Comparison of ENCODE assay signal across 17 cellular contexts in the genomic region with DNA sequence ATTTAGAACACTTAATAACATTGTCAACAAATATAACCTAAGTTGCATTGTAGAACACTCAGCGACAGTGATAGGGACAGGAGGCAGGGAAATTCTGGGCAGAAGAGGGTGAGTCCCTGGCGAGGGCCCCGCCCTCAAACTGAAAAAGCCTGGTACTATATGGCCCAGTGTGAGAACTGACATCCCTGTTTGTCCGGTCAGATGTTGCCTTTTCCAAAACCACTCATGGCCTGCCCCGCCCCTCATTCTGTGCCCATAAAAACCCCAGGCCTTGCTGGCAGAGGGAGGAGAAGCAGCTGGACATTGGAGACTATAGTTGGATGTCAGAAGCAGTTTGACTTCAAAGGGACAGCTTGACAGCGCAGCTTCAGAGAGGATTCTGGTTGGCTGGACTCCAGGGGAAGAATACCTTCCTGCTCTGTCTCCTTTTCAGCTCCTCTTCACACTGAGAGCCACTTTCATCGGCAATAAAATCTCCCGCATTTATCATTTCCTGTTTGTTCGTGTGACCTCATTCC.
"Had no signal": no experiment of that assay in that cellular context is flagged by ENCODE, and none has a peak within 500 bp of the region (broad histone marks: within the 10 kb centered on the region; RNA-seq: fewer than 3 reads in every experiment).

No MANE protein-coding gene starts in this region.

- H3K27ac ChIP-seq: heart right ventricle, left ventricle myocardium inferior, pancreas, testis had no signal

- H3K9me3 ChIP-seq: pancreas, testis had no signal

- H3K27me3 ChIP-seq: heart right ventricle, pancreas, testis had no signal

- H3K4me3 Mint-ChIP-seq: activated CD4-positive, alpha-beta T cell treated with anti-CD3 and anti-CD28 coated beads for 36 hours; activated CD8-positive, alpha-beta T cell treated with anti-CD3 and anti-CD28 coated beads, Interleukin-2, amount 10 ng/mL, durations not matched to agents 7 days and 5 days; memory B cell; stimulated activated naive CD8-positive, alpha-beta T cell treated with anti-CD3 and anti-CD28 coated beads, Interleukin-15, Interleukin-2, amounts not matched to agents 100 ng/mL and 50 ng/mL, for 24 hours had no signal

- DNase-seq: activated CD4-positive, alpha-beta T cell treated with anti-CD3 and anti-CD28 coated beads for 36 hours; activated CD8-positive, alpha-beta T cell treated with anti-CD3 and anti-CD28 coated beads, Interleukin-2, amount 10 ng/mL, durations not matched to agents 7 days and 5 days; activated naive CD4-positive, alpha-beta T cell treated with Interleukin-2 at 50 U/mL for 16 hours; caudate nucleus; cortex of kidney; effector CD8-positive, alpha-beta T cell; heart right ventricle; left ventricle myocardium inferior; pancreas; stimulated activated CD4-positive, alpha-beta T cell treated with anti-CD3 and anti-CD28 coated beads, Interleukin-4, amount 100 ng/mL, for 1 hour; stimulated activated CD8-positive, alpha-beta memory T cell treated with anti-CD3 and anti-CD28 coated beads, Interleukin-4, amount 100 ng/mL, for 48 hours; T-helper 9 cell; testis had no signal

- FAIRE-seq: frontal cortex, keratinocyte, pancreas had no signal

- H3K4me3 ChIP-seq: heart right ventricle, left ventricle myocardium inferior, pancreas, testis had no signal

- H3K27ac Mint-ChIP-seq: activated CD4-positive, alpha-beta T cell treated with anti-CD3 and anti-CD28 coated beads for 36 hours; activated CD8-positive, alpha-beta T cell treated with anti-CD3 and anti-CD28 coated beads, Interleukin-2, amount 10 ng/mL, durations not matched to agents 7 days and 5 days; memory B cell; stimulated activated naive CD8-positive, alpha-beta T cell treated with anti-CD3 and anti-CD28 coated beads, Interleukin-15, Interleukin-2, amounts not matched to agents 100 ng/mL and 50 ng/mL, for 24 hours had no signal

- H3K27me3 Mint-ChIP-seq: activated CD4-positive, alpha-beta T cell treated with anti-CD3 and anti-CD28 coated beads for 36 hours; memory B cell; stimulated activated naive CD8-positive, alpha-beta T cell treated with anti-CD3 and anti-CD28 coated beads, Interleukin-15, Interleukin-2, amounts not matched to agents 100 ng/mL and 50 ng/mL, for 24 hours had no signal

- H3K4me1 ChIP-seq: heart right ventricle, left ventricle myocardium inferior, pancreas, testis had no signal

- H3K36me3 ChIP-seq: left ventricle myocardium inferior, pancreas had no signal
